Comparison of ENCODE assay signal across 9 cellular contexts in the genomic region with DNA sequence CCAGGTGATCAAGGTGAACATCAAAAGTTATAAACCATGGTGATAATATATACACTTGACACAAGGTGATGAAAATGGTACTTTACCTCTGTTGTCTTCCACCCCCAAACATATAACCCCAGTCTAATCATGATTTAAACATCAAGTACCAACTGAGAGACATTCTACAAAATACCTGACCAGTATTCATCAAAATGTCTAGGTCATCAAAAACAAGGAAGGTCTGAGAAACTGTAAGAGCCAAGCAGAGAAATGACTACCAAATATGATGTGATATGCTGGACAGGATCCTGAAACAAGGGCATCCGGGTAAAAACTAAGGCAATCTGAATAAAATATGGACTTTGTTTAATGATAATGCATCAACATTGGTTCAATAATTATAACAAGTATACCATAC. TPM values are rescaled to one million over a fixed set of nuclear protein-coding genes. Genes with fewer than 3 reads are reported as not detected.
"Had no signal": no experiment of that assay in that cellular context is flagged by ENCODE, and none has a peak within 500 bp of the region (broad histone marks: within the 10 kb centered on the region; RNA-seq: fewer than 3 reads in every experiment).

No MANE protein-coding gene starts in this region.

- H3K4me2 ChIP-seq: KMS-11 had no signal

- H3K9ac ChIP-seq: GM23248, KMS-11 had no signal

- H3K4me3 ChIP-seq: GM23248, HAP-1 had no signal

- FAIRE-seq: HTR-8/SVneo had no signal

- DNase-seq: GM23248, GOT3, H7, HFFc6, KBM-7 had no signal

- H3K9me3 ChIP-seq: HAP-1 had no signal

- H2AFZ ChIP-seq: GM23248 had no signal

- ATAC-seq: HCT116 had no signal

- H3K27ac ChIP-seq: GM23248, KMS-11 had no signal

RNA-seq across cellular contexts. Expression of gene CYP1A1, which starts 57.4 kb away (rescaled TPM):
- total RNA-seq: GM23248, HFFc6 had no signal
- polyA plus RNA-seq: GM23248 had no signal
